23 cellular contexts compared by ENCODE assay signal in the genomic region with DNA sequence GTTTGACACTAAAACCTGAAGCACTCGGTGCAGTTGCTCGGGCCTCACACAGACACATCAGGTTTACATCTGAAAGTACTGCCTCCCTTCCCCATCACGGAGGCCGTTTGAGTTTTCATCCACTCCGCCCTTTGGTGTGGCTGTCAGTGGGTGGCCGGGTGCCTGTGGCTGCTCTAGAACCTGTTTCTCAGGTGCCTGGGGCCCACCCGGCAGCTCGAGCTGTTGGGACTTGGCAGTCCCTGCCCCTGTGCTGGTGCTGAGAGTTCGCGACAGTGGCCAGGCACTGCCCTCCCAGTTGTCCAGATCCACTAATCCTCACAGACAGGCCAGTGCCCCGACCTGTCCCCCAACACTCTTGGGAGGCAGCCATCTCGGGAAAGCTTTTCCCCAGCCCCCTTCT. TPM values are rescaled to one million over a fixed set of nuclear protein-coding genes. Genes with fewer than 3 reads are reported as not detected.
DNase-seq lines count a peak whose midpoint lies in the region; ATAC-seq, FAIRE-seq and TF ChIP-seq lines count a peak whose summit lies in the region.
"Had no signal": no experiment of that assay in that cellular context is flagged by ENCODE, and none has a peak within 500 bp of the region (broad histone marks: within the 10 kb centered on the region; RNA-seq: fewer than 3 reads in every experiment).

No MANE protein-coding gene starts in this region.

- dilution Hi-C loops in keratinocyte (cut with MboI; ENCODE audit: extremely low pct_ligation_motif_present, low sequenced_read_pairs): no loop called here

- H3K4me1 Mint-ChIP-seq in activated CD4-positive, alpha-beta T cell treated with anti-CD3 and anti-CD28 coated beads, Interleukin-2, amount 10 ng/mL, durations not matched to agents 7 days and 5 days: peaks cover 3% of the 10 kb centered on the region
- no peaks in the 10 kb centered on the region for H3K4me1 Mint-ChIP-seq in activated CD8-positive, alpha-beta memory T cell treated with anti-CD3 and anti-CD28 coated beads, Interleukin-2, amount 10 ng/mL, durations not matched to agents 7 days and 5 days

- peaks cover 85% of the 10 kb centered on the region for H3K36me3 ChIP-seq in RWPE2 (ENCODE audit: low read depth)
- peaks cover 20 to 40% of the 10 kb centered on the region in 2 experiments for H3K36me3 ChIP-seq in keratinocyte (ENCODE audit: control insufficient read depth in 2 of 2, extremely low read depth in 1 of 2, insufficient read depth in 2 of 2, low read length in 2 of 2)
- H3K36me3 ChIP-seq in spleen: peaks cover 0 to 99% (median 42%) of the 10 kb centered on the region in 6 donors

- H3K4me3 ChIP-seq in RWPE2 (ENCODE audit: severe bottlenecking) (no peak overlapping the region), keratinocyte (ENCODE audit: control insufficient read depth in 2 of 3, extremely low read depth in 1 of 3, insufficient read depth in 2 of 3, low read depth in 1 of 3, low read length in 3 of 3) (no peak overlapping the region), spleen (no peak overlapping the region)
- H3K4me3 ChIP-seq: body of pancreas, coronary artery, thoracic aorta had no signal

- no peak for TF ChIP-seq CTCF in RWPE2 (IDR thresholded peaks at IDR 0.05; ENCODE audit: poor library complexity, severe bottlenecking)
- TF ChIP-seq CTCF in keratinocyte (optimal IDR thresholded peaks at IDR 0.05 in 1 of 3, IDR thresholded peaks at IDR 0.05 in 1 of 3, conservative IDR thresholded peaks at IDR 0.05 in 1 of 3; ENCODE audit: extremely low read depth in 1 of 3, insufficient read depth in 2 of 3, low read length in 3 of 3): no peak
- TF ChIP-seq CTCF in spleen (IDR thresholded peaks at IDR 0.05 in 8 of 11, conservative IDR thresholded peaks at IDR 0.05 in 3 of 11): no peak

- H3K4me1 ChIP-seq in RWPE2 (ENCODE audit: insufficient read depth, poor library complexity, severe bottlenecking): peaks cover 17% of the 10 kb centered on the region
- peaks cover 26% of the 10 kb centered on the region for H3K4me1 ChIP-seq in keratinocyte (ENCODE audit: control insufficient read depth, extremely low read depth, insufficient read depth, low read length)
- peaks cover 32 to 100% (median 67%) of the 10 kb centered on the region in 6 donors for H3K4me1 ChIP-seq in spleen

- no peaks in the 10 kb centered on the region for H3K9me3 Mint-ChIP-seq in activated CD4-positive, alpha-beta T cell treated with anti-CD3 and anti-CD28 coated beads, Interleukin-2, amount 10 ng/mL, durations not matched to agents 7 days and 5 days
- no peaks in the 10 kb centered on the region for H3K9me3 Mint-ChIP-seq in activated CD8-positive, alpha-beta memory T cell treated with anti-CD3 and anti-CD28 coated beads, Interleukin-2, amount 10 ng/mL, durations not matched to agents 7 days and 5 days (ENCODE audit: low read depth)
- H3K9me3 Mint-ChIP-seq: activated CD4-positive, alpha-beta memory T cell treated with anti-CD3 and anti-CD28 coated beads, Interleukin-2, amount 10 ng/mL, durations not matched to agents 7 days and 5 days; activated naive CD4-positive, alpha-beta T cell treated with anti-CD3 and anti-CD28 coated beads, Interleukin-2, amount 50 U/mL, for 72 hours; activated T-cell treated with anti-CD3 and anti-CD28 coated beads, Interleukin-2, amount 50 U/mL, for 4 hours; mesothelial cell of epicardium; T-helper 1 cell treated with Interleukin-12 subunit alpha and Interleukin-12 subunit beta and Interleukin-4 antibody, amounts not matched to agents 30 μg/mL and 1 μg/mL, for 36 hours had no signal

- H3K27me3 Mint-ChIP-seq in activated CD4-positive, alpha-beta T cell treated with anti-CD3 and anti-CD28 coated beads, Interleukin-2, amount 10 ng/mL, durations not matched to agents 7 days and 5 days: no peaks in the 10 kb centered on the region
- no peaks in the 10 kb centered on the region for H3K27me3 Mint-ChIP-seq in activated CD8-positive, alpha-beta memory T cell treated with anti-CD3 and anti-CD28 coated beads, Interleukin-2, amount 10 ng/mL, durations not matched to agents 7 days and 5 days
- H3K27me3 Mint-ChIP-seq: activated CD4-positive, alpha-beta memory T cell treated with anti-CD3 and anti-CD28 coated beads, Interleukin-2, amount 10 ng/mL, durations not matched to agents 7 days and 5 days had no signal

- H3K4me2 ChIP-seq in keratinocyte (ENCODE audit: control insufficient read depth, extremely low read depth, insufficient read depth, low read depth, low read length): no peak overlapping the region

- H4K20me1 ChIP-seq in keratinocyte (ENCODE audit: control insufficient read depth, extremely low read depth, insufficient read depth, low read length): peaks cover 26% of the 10 kb centered on the region

- 80 to 95% (median 90%) methylated on average over 12 of the region's 12 CpGs for WGBS in spleen, 5 donors

- peak overlapping the region; percentile 18 for H3K27ac ChIP-seq in RWPE2 (ENCODE audit: poor library complexity, severe bottlenecking)
- peak overlapping the region; percentile 28 for H3K27ac ChIP-seq in keratinocyte (ENCODE audit: control insufficient read depth, insufficient read depth, low read length)
- H3K27ac ChIP-seq in spleen: peak overlapping the region in 2 of 8 donors; percentile 74 to 78
- H3K27ac ChIP-seq: body of pancreas, coronary artery, neutrophil, thoracic aorta had no signal

- FAIRE-seq in keratinocyte (lab: Jason Lieb, UNC): no peak
- FAIRE-seq: endometrium, H1 had no signal

- H3K9me3 ChIP-seq in RWPE2 (ENCODE audit: severe bottlenecking) (no peaks in the 10 kb centered on the region), keratinocyte (ENCODE audit: control insufficient read depth, low read depth, low read length) (no peaks in the 10 kb centered on the region), spleen (no peaks in the 10 kb centered on the region)
- H3K9me3 ChIP-seq: body of pancreas, neutrophil, thoracic aorta had no signal

- TF ChIP-seq POLR2A in GM15510 (IDR thresholded peaks at IDR 0.05; ENCODE audit: borderline replicate concordance, extremely low read depth, insufficient read length) (peak; percentile 13), spleen (IDR thresholded peaks at IDR 0.05) (no peak)

- no peak overlapping the region for H3K4me3 Mint-ChIP-seq in activated CD4-positive, alpha-beta T cell treated with anti-CD3 and anti-CD28 coated beads, Interleukin-2, amount 10 ng/mL, durations not matched to agents 7 days and 5 days
- H3K4me3 Mint-ChIP-seq in activated CD8-positive, alpha-beta memory T cell treated with anti-CD3 and anti-CD28 coated beads, Interleukin-2, amount 10 ng/mL, durations not matched to agents 7 days and 5 days: no peak overlapping the region
- H3K4me3 Mint-ChIP-seq: activated CD4-positive, alpha-beta memory T cell treated with anti-CD3 and anti-CD28 coated beads, Interleukin-2, amount 10 ng/mL, durations not matched to agents 7 days and 5 days; activated T-cell treated with anti-CD3 and anti-CD28 coated beads, Interleukin-2, amount 50 U/mL, for 4 hours; mesothelial cell of epicardium; T-helper 1 cell treated with Interleukin-12 subunit alpha and Interleukin-12 subunit beta and Interleukin-4 antibody, amounts not matched to agents 30 μg/mL and 1 μg/mL, for 36 hours had no signal

- DNase-seq in RWPE2 (ENCODE audit: low spot score) (no peak), keratinocyte (ENCODE audit: low read depth, low spot score) (no peak), spleen (peak; percentile 72), EL (no peak)
- no peak for DNase-seq in activated CD4-positive, alpha-beta T cell treated with anti-CD3 and anti-CD28 coated beads, Interleukin-2, amount 10 ng/mL, durations not matched to agents 7 days and 5 days
- DNase-seq in activated CD8-positive, alpha-beta memory T cell treated with anti-CD3 and anti-CD28 coated beads, Interleukin-2, amount 10 ng/mL, durations not matched to agents 7 days and 5 days: no peak
- DNase-seq: activated CD4-positive, alpha-beta memory T cell treated with anti-CD3 and anti-CD28 coated beads, Interleukin-2, amount 10 ng/mL, durations not matched to agents 7 days and 5 days; activated T-cell treated with anti-CD3 and anti-CD28 coated beads, Interleukin-2, amount 50 U/mL, for 4 hours; body of pancreas; foreskin fibroblast; hypothalamus; NCI-H526; SIG-M5 had no signal

- no peak overlapping the region for H2AFZ ChIP-seq in keratinocyte (ENCODE audit: control insufficient read depth, low read length)

- no peak; the same call in 2 of the 3 replicates for ATAC-seq in RWPE2 (ENCODE audit: low read depth)
- no peak for ATAC-seq in activated CD8-positive, alpha-beta memory T cell treated with anti-CD3 and anti-CD28 coated beads, Interleukin-2, amount 10 ng/mL, durations not matched to agents 7 days and 5 days
- ATAC-seq in SK-N-SH treated with all-trans-retinoic acid at 6 μM for 48 hours: no peak
- ATAC-seq: activated naive CD4-positive, alpha-beta T cell treated with anti-CD3 and anti-CD28 coated beads, Interleukin-2, amount 50 U/mL, for 72 hours; activated T-cell treated with anti-CD3 and anti-CD28 coated beads, Interleukin-2, amount 50 U/mL, for 4 hours; body of pancreas had no signal

- peaks cover 14% of the 10 kb centered on the region for H3K79me2 ChIP-seq in keratinocyte (ENCODE audit: control insufficient read depth, insufficient read depth, low read length)

- POLR2A ChIA-PET in activated CD4-positive, alpha-beta T cell treated with anti-CD3 and anti-CD28 coated beads, Interleukin-2, amount 10 ng/mL, durations not matched to agents 7 days and 5 days (lab: Charles Lee): no interaction called here

- H3K27me3 ChIP-seq in RWPE2 (ENCODE audit: insufficient read depth, poor library complexity, severe bottlenecking) (no peaks in the 10 kb centered on the region), keratinocyte (ENCODE audit: control insufficient read depth, extremely low read depth, insufficient read depth, low read length) (no peaks in the 10 kb centered on the region), spleen (replicated peaks in 1 of 7) (no peaks in the 10 kb centered on the region)
- H3K27me3 ChIP-seq: body of pancreas, neutrophil had no signal

- intact Hi-C loops in spleen (cut with DNase I; ENCODE audit: low total_unique reads): no loop called here

- H3K27ac Mint-ChIP-seq in activated CD4-positive, alpha-beta T cell treated with anti-CD3 and anti-CD28 coated beads, Interleukin-2, amount 10 ng/mL, durations not matched to agents 7 days and 5 days: no peak overlapping the region
- H3K27ac Mint-ChIP-seq in activated CD8-positive, alpha-beta memory T cell treated with anti-CD3 and anti-CD28 coated beads, Interleukin-2, amount 10 ng/mL, durations not matched to agents 7 days and 5 days: no peak overlapping the region
- H3K27ac Mint-ChIP-seq: activated CD4-positive, alpha-beta memory T cell treated with anti-CD3 and anti-CD28 coated beads, Interleukin-2, amount 10 ng/mL, durations not matched to agents 7 days and 5 days; activated naive CD4-positive, alpha-beta T cell treated with anti-CD3 and anti-CD28 coated beads, Interleukin-2, amount 50 U/mL, for 72 hours; mesothelial cell of epicardium; T-helper 1 cell treated with Interleukin-12 subunit alpha and Interleukin-12 subunit beta and Interleukin-4 antibody, amounts not matched to agents 30 μg/mL and 1 μg/mL, for 36 hours had no signal

- CTCF ChIA-PET in activated CD4-positive, alpha-beta T cell treated with anti-CD3 and anti-CD28 coated beads, Interleukin-2, amount 10 ng/mL, durations not matched to agents 7 days and 5 days (lab: Charles Lee): interaction anchor here (0.6 to 2.6 kb wide), 3 partner anchors 11 to 1054 kb away, joined by 3 to 6 read pairs (median 6); no protein-coding TSS in a partner anchor
- CTCF ChIA-PET in activated CD8-positive, alpha-beta memory T cell treated with anti-CD3 and anti-CD28 coated beads, Interleukin-2, amount 10 ng/mL, durations not matched to agents 7 days and 5 days (lab: Charles Lee): no interaction called here

- H3K9me1 ChIP-seq in keratinocyte (ENCODE audit: control insufficient read depth, extremely low read depth, insufficient read depth, low read length): no peaks in the 10 kb centered on the region

- peak overlapping the region; percentile 24 for H3K9ac ChIP-seq in keratinocyte (ENCODE audit: control insufficient read depth, extremely low read depth, insufficient read depth, low read length)

- H3K36me3 Mint-ChIP-seq in activated CD4-positive, alpha-beta T cell treated with anti-CD3 and anti-CD28 coated beads, Interleukin-2, amount 10 ng/mL, durations not matched to agents 7 days and 5 days (ENCODE audit: low read depth): peaks cover 23% of the 10 kb centered on the region
- H3K36me3 Mint-ChIP-seq in activated CD8-positive, alpha-beta memory T cell treated with anti-CD3 and anti-CD28 coated beads, Interleukin-2, amount 10 ng/mL, durations not matched to agents 7 days and 5 days: peaks cover 6% of the 10 kb centered on the region
- H3K36me3 Mint-ChIP-seq: activated naive CD4-positive, alpha-beta T cell treated with anti-CD3 and anti-CD28 coated beads, Interleukin-2, amount 50 U/mL, for 72 hours had no signal

RNA-seq across cellular contexts. Expression of a gene that starts 22.4 kb away (rescaled TPM):
- polyA plus RNA-seq in keratinocyte (10.3 to 21.0 TPM (median 14.8 TPM) in 3 replicates), spleen (10 to 100 TPM in 2 of 3 donors, 1 to 10 TPM in 1; 5.9 to 17.6 (median 11.8) TPM)
- polyA plus RNA-seq in keratinocyte (2011; ENCODE audit: low read depth): 1.3 TPM
- 7.8 and 10.4 TPM in 2 replicates for polyA plus RNA-seq in keratinocyte (2011; cell fraction: cytosol; rRNA removed)
- polyA plus RNA-seq in keratinocyte (2011; cell fraction: nucleus; rRNA removed): 28.0 and 29.5 TPM in 2 replicates
- 3.4 and 14.7 TPM in 2 replicates for polyA plus RNA-seq in keratinocyte (2012; ENCODE audit: low replicate concordance)
- polyA minus RNA-seq in keratinocyte: 9.0 to 16.0 TPM (median 13.9 TPM) in 3 replicates
- polyA minus RNA-seq in keratinocyte (2011; cell fraction: cytosol; rRNA and poly(A)+ RNA removed): 13.6 TPM
- polyA minus RNA-seq in keratinocyte (2011; cell fraction: nucleus; rRNA and poly(A)+ RNA removed): 6.1 and 9.2 TPM in 2 replicates
- 10 to 100 TPM in 6 of 7 donors, 1 to 10 TPM in 1; 9.5 to 20.4 (median 16.7) TPM for total RNA-seq in spleen
- 10 to 100 TPM; 36.4 to 37.4 TPM for total RNA-seq in activated CD4-positive, alpha-beta T cell treated with anti-CD3 and anti-CD28 coated beads, Interleukin-2, amount 10 ng/mL, durations not matched to agents 7 days and 5 days
- total RNA-seq in activated CD8-positive, alpha-beta memory T cell treated with anti-CD3 and anti-CD28 coated beads, Interleukin-2, amount 10 ng/mL, durations not matched to agents 7 days and 5 days: 10 to 100 TPM; 64.3 to 68.8 TPM

RNA-seq across cellular contexts. Expression of a gene that starts 22.7 kb away (rescaled TPM):
- 116 to 147 TPM (median 130 TPM) in 3 replicates for polyA plus RNA-seq in keratinocyte
- 38.0 TPM for polyA plus RNA-seq in keratinocyte (2011; ENCODE audit: low read depth)
- 117 and 130 TPM in 2 replicates for polyA plus RNA-seq in keratinocyte (2011; cell fraction: cytosol; rRNA removed)
- 95.3 and 124 TPM in 2 replicates for polyA plus RNA-seq in keratinocyte (2011; cell fraction: nucleus; rRNA removed)
- 78.6 and 88.1 TPM in 2 replicates for polyA plus RNA-seq in keratinocyte (2012; ENCODE audit: low replicate concordance)
- 53.6 to 72.0 TPM (median 65.9 TPM) in 3 replicates for polyA minus RNA-seq in keratinocyte
- 99.8 TPM for polyA minus RNA-seq in keratinocyte (2011; cell fraction: cytosol; rRNA and poly(A)+ RNA removed)
- polyA minus RNA-seq in keratinocyte (2011; cell fraction: nucleus; rRNA and poly(A)+ RNA removed): 39.0 and 59.1 TPM in 2 replicates
- 10 to 100 TPM; 31.8 to 71.1 (median 47.8) TPM for total RNA-seq in spleen
- 10 to 100 TPM; 21.8 to 51.8 (median 24.2) TPM for polyA plus RNA-seq in spleen
- 10 to 100 TPM; 16.9 to 17.2 TPM for total RNA-seq in activated CD4-positive, alpha-beta T cell treated with anti-CD3 and anti-CD28 coated beads, Interleukin-2, amount 10 ng/mL, durations not matched to agents 7 days and 5 days
- total RNA-seq in activated CD8-positive, alpha-beta memory T cell treated with anti-CD3 and anti-CD28 coated beads, Interleukin-2, amount 10 ng/mL, durations not matched to agents 7 days and 5 days: 10 to 100 TPM; 17.4 to 18.6 TPM
